Comparison of ENCODE assay signal across 21 cellular contexts in genomic region chrX:18938710-18939109, GRCh38. TPM values are rescaled to one million over a fixed set of nuclear protein-coding genes. Genes with fewer than 3 reads are reported as not detected.
DNase-seq lines count a peak whose midpoint lies in the region; ATAC-seq and TF ChIP-seq lines count a peak whose summit lies in the region.
"Had no signal": no experiment of that assay in that cellular context is flagged by ENCODE, and none has a peak within 500 bp of the region (broad histone marks: within the 10 kb centered on the region; RNA-seq: fewer than 3 reads in every experiment).

No MANE protein-coding gene starts in this region.

- no peak for TF ChIP-seq CTCF in astrocyte of the spinal cord (IDR thresholded peaks at IDR 0.05; ENCODE audit: low read depth, low read length)
- TF ChIP-seq CTCF in tibial nerve (IDR thresholded peaks at IDR 0.05) = no peak

- no peak for TF ChIP-seq POLR2A in tibial nerve (IDR thresholded peaks at IDR 0.05)

- H3K4me1 ChIP-seq in tibial nerve = no peaks in the 10 kb centered on the region
- H3K4me1 ChIP-seq: BE2C, body of pancreas, suprapubic skin had no signal

- in situ Hi-C loops in astrocyte of the spinal cord (cut with HindIII; ENCODE audit: low sequenced_read_pairs) = no loop called here

- no peaks in the 10 kb centered on the region for H3K27me3 Mint-ChIP-seq in stimulated activated memory B cell treated with anti-CD40 and anti-IgM and Interleukin-4, amounts not matched to agents 10 μg/mL and 1 μg/mL and 100 μg/mL, for 72 hours

- H3K27ac ChIP-seq in tibial nerve = no peak overlapping the region
- H3K27ac ChIP-seq: body of pancreas, epithelial cell of prostate, GM23248, KMS-11, suprapubic skin had no signal

- H3K36me3 Mint-ChIP-seq in stimulated activated memory B cell treated with anti-CD40 and anti-IgM and Interleukin-4, amounts not matched to agents 10 μg/mL and 1 μg/mL and 100 μg/mL, for 72 hours = peaks cover 36% of the 10 kb centered on the region

- peaks cover 0 to 31% (median 0%) of the 10 kb centered on the region in 3 donors for H3K36me3 ChIP-seq in tibial nerve
- H3K36me3 ChIP-seq: BE2C had no signal

- DNase-seq in EH (ENCODE audit: low read depth) (peak; percentile 15), NAMALWA (ENCODE audit: low spot score) (peak; percentile 1), astrocyte of the spinal cord (ENCODE audit: low read depth, low spot score) (peak; percentile 41), left kidney (ENCODE audit: low read depth, low spot score) (peak; percentile 37), tibial nerve (ENCODE audit: low spot score in 2 of 2) (no peak), SIG-M5 treated with dmso at 0.1 percent for 504 hours (lab: John Stamatoyannopoulos, UW; ENCODE audit: unreplicated experiment) (no peak)
- DNase-seq: activated CD4-positive, alpha-beta T cell treated with anti-CD3 and anti-CD28 coated beads, Interleukin-2, amount 50 U/mL, for 1 hour; activated naive CD4-positive, alpha-beta T cell treated with Interleukin-2 at 50 U/mL for 16 hours; activated T-cell treated with anti-CD3 and anti-CD28 coated beads for 4 hours; BE2C; body of pancreas; cortex of kidney; GM23248; NCI-H146; NCI-H748 treated with DMSO at 0.1 percent for 48 hours; stimulated activated CD4-positive, alpha-beta T cell treated with anti-CD3 and anti-CD28 coated beads, Interleukin-4, amount 100 ng/mL, for 1 hour had no signal

- ATAC-seq in stimulated activated memory B cell treated with anti-CD40 and anti-IgM and Interleukin-4, amounts not matched to agents 10 μg/mL and 1 μg/mL and 100 μg/mL, for 72 hours = no peak
- ATAC-seq: body of pancreas had no signal

- no peaks in the 10 kb centered on the region for H3K4me1 Mint-ChIP-seq in stimulated activated memory B cell treated with anti-CD40 and anti-IgM and Interleukin-4, amounts not matched to agents 10 μg/mL and 1 μg/mL and 100 μg/mL, for 72 hours

- H3K4me3 ChIP-seq in astrocyte of the spinal cord (ENCODE audit: low read depth, low read length) = no peak overlapping the region
- no peak overlapping the region for H3K4me3 ChIP-seq in tibial nerve
- H3K4me3 ChIP-seq: body of pancreas, GM23248, lung, suprapubic skin had no signal

- TF ChIP-seq EP300 in tibial nerve (IDR thresholded peaks at IDR 0.05) = no peak

- WGBS in tibial nerve, 2 donors = 41 to 67% methylated on average over 3 of the region's 3 CpGs

- no peaks in the 10 kb centered on the region for H3K27me3 ChIP-seq in tibial nerve
- H3K27me3 ChIP-seq: BE2C, body of pancreas, suprapubic skin had no signal

- no peak overlapping the region for H3K4me3 Mint-ChIP-seq in stimulated activated memory B cell treated with anti-CD40 and anti-IgM and Interleukin-4, amounts not matched to agents 10 μg/mL and 1 μg/mL and 100 μg/mL, for 72 hours

- no peak overlapping the region for H3K27ac Mint-ChIP-seq in stimulated activated memory B cell treated with anti-CD40 and anti-IgM and Interleukin-4, amounts not matched to agents 10 μg/mL and 1 μg/mL and 100 μg/mL, for 72 hours

- no peaks in the 10 kb centered on the region for H3K9me3 ChIP-seq in tibial nerve
- H3K9me3 ChIP-seq: BE2C, body of pancreas, suprapubic skin had no signal

- H3K9me3 Mint-ChIP-seq in stimulated activated memory B cell treated with anti-CD40 and anti-IgM and Interleukin-4, amounts not matched to agents 10 μg/mL and 1 μg/mL and 100 μg/mL, for 72 hours = no peaks in the 10 kb centered on the region

RNA-seq across cellular contexts. Expression of gene PHKA2, which starts 45.2 kb away (rescaled TPM):
- total RNA-seq in tibial nerve = 10 to 100 TPM; 18.0 to 32.7 (median 26.6) TPM

Comparison
In these comparisons a context has a peak if more than half of its experiments do, and no peak if none do; other contexts are left out.
1. DNase-seq: peak in EH (single experiment), NAMALWA (single experiment), astrocyte of the spinal cord (single experiment) and left kidney (single experiment); none in tibial nerve (0 of 2) and SIG-M5 treated with dmso at 0.1 percent for 504 hours (single experiment).